Comparison of ENCODE assay signal across 11 cellular contexts in the genomic region with DNA sequence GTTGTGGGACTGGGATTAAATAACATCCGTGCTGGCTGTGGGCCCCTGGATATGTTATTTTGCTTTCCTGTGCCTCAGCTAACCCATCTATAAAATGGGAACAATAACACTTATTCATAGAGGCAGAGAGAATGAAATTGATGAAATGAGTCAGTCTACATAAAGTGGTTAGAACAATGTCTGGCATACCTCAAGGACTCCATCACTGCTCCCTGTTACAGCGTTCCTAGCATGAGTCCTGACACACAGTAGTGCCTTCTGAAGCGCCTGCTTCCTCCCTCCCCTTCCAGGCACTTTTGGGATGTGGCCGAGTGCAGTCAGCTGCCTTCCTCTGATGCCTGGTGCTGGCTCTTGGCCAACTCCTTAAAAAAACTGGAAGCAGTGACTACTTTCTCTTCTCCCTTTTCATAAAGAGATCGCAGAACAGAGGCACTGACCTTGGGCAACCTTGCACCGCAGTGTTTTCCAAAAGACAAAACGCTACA.
DNase-seq lines count a peak whose midpoint lies in the region; ATAC-seq and TF ChIP-seq lines count a peak whose summit lies in the region.
"Had no signal": no experiment of that assay in that cellular context is flagged by ENCODE, and none has a peak within 500 bp of the region (broad histone marks: within the 10 kb centered on the region; RNA-seq: fewer than 3 reads in every experiment).

No MANE protein-coding gene starts in this region.

- intact Hi-C loops in left ventricle myocardium superior (cut with micrococcal nuclease): no loop called here

- no peaks in the 10 kb centered on the region for H3K4me1 Mint-ChIP-seq in activated CD4-positive, alpha-beta memory T cell treated with anti-CD3 and anti-CD28 coated beads, Interleukin-2, amount 10 ng/mL, durations not matched to agents 7 days and 5 days

- no peaks in the 10 kb centered on the region for H3K27me3 ChIP-seq in adipocyte (replicated peaks; ENCODE audit: control insufficient read depth, insufficient read depth, low read length)

- H3K4me1 ChIP-seq in adipocyte (ENCODE audit: control insufficient read depth, insufficient read depth, low read length): peaks cover 13% of the 10 kb centered on the region

- H3K4me3 ChIP-seq in HFF-Myc (replicated peaks; ENCODE audit: low read depth, low read length) (no peak overlapping the region), adipocyte (ENCODE audit: low read length) (no peak overlapping the region), skeletal muscle cell (ENCODE audit: low read depth, low read length) (no peak overlapping the region)

- H3K36me3 Mint-ChIP-seq in activated CD4-positive, alpha-beta memory T cell treated with anti-CD3 and anti-CD28 coated beads, Interleukin-2, amount 10 ng/mL, durations not matched to agents 7 days and 5 days (ENCODE audit: low read depth): no peaks in the 10 kb centered on the region

- H3K4me3 Mint-ChIP-seq in activated CD4-positive, alpha-beta memory T cell treated with anti-CD3 and anti-CD28 coated beads, Interleukin-2, amount 10 ng/mL, durations not matched to agents 7 days and 5 days: no peak overlapping the region

- no peaks in the 10 kb centered on the region for H3K36me3 ChIP-seq in adipocyte (ENCODE audit: control insufficient read depth, insufficient read depth, low read length, severe bottlenecking)
- H3K36me3 ChIP-seq: neutrophil had no signal

- no peaks in the 10 kb centered on the region for H3K9me3 Mint-ChIP-seq in activated CD4-positive, alpha-beta memory T cell treated with anti-CD3 and anti-CD28 coated beads, Interleukin-2, amount 10 ng/mL, durations not matched to agents 7 days and 5 days

- no peaks in the 10 kb centered on the region for H3K9me3 ChIP-seq in adipocyte (ENCODE audit: control insufficient read depth, low read length)
- H3K9me3 ChIP-seq: neutrophil had no signal

- H3K27me3 Mint-ChIP-seq in activated CD4-positive, alpha-beta memory T cell treated with anti-CD3 and anti-CD28 coated beads, Interleukin-2, amount 10 ng/mL, durations not matched to agents 7 days and 5 days: no peaks in the 10 kb centered on the region

- CTCF ChIA-PET in activated CD4-positive, alpha-beta memory T cell treated with anti-CD3 and anti-CD28 coated beads, Interleukin-2, amount 10 ng/mL, durations not matched to agents 7 days and 5 days (lab: Charles Lee): no interaction called here

- H3K9ac ChIP-seq in adipocyte (ENCODE audit: low read length): peak overlapping the region; percentile 33

- POLR2A ChIA-PET in activated CD4-positive, alpha-beta memory T cell treated with anti-CD3 and anti-CD28 coated beads, Interleukin-2, amount 10 ng/mL, durations not matched to agents 7 days and 5 days (lab: Charles Lee): no interaction called here

- peak; percentile 10 for DNase-seq in HFF-Myc (ENCODE audit: extremely low read depth, low read depth)
- peak; percentile 55 for DNase-seq in adipocyte (ENCODE audit: low read depth)
- DNase-seq in left ventricle myocardium superior: peak; percentile 70
- DNase-seq in skeletal muscle cell (ENCODE audit: low read depth): peak; percentile 67
- no peak for DNase-seq in activated CD4-positive, alpha-beta memory T cell treated with anti-CD3 and anti-CD28 coated beads, Interleukin-2, amount 10 ng/mL, durations not matched to agents 7 days and 5 days
- no peak for DNase-seq in effector CD4-positive, alpha-beta T cell
- no peak for DNase-seq in T-helper 9 cell
- DNase-seq: activated naive CD4-positive, alpha-beta T cell; NCI-H187 treated with DMSO at 0.1 percent for 48 hours had no signal

- H3K27ac Mint-ChIP-seq in activated CD4-positive, alpha-beta memory T cell treated with anti-CD3 and anti-CD28 coated beads, Interleukin-2, amount 10 ng/mL, durations not matched to agents 7 days and 5 days: no peak overlapping the region

- ATAC-seq in left ventricle myocardium superior (peak; percentile 54), HG02870 (IDR thresholded peaks at IDR 0.05; ENCODE audit: unreplicated experiment) (no peak)

- no peak for TF ChIP-seq CTCF in HFF-Myc (IDR thresholded peaks at IDR 0.05; ENCODE audit: low read depth, low read length, missing control alignments)

Comparison
In these comparisons a context has a peak if more than half of its experiments do, and no peak if none do; other contexts are left out.
1. DNase-seq: peak in HFF-Myc (single experiment), adipocyte (single experiment), left ventricle myocardium superior (single experiment) and skeletal muscle cell (single experiment); none in activated CD4-positive, alpha-beta memory T cell treated with anti-CD3 and anti-CD28 coated beads, Interleukin-2, amount 10 ng/mL, durations not matched to agents 7 days and 5 days (single experiment), effector CD4-positive, alpha-beta T cell (single experiment) and T-helper 9 cell (single experiment).